In genomic region chr5:39092581-39093350, GRCh38 we compare ENCODE assay signal across 16 cellular contexts. TPM values are rescaled to one million over a fixed set of nuclear protein-coding genes. Genes with fewer than 3 reads are reported as not detected.
A peak's percentile ranks its signal among the peaks of the same experiment; 100 is the strongest.
DNase-seq lines count a peak whose midpoint lies in the region; ATAC-seq and TF ChIP-seq lines count a peak whose summit lies in the region.
"Had no signal": no experiment of that assay in that cellular context is flagged by ENCODE, and none has a peak within 500 bp of the region (broad histone marks: within the 10 kb centered on the region; RNA-seq: fewer than 3 reads in every experiment).

No MANE protein-coding gene starts in this region.

- peaks cover 7% of the 10 kb centered on the region for H3K4me1 Mint-ChIP-seq in nephron progenitor cell
- H3K4me1 Mint-ChIP-seq: H9 had no signal

- POLR2A ChIA-PET in PC-3 (lab: Charles Lee; ENCODE audit: unreplicated experiment), result no interaction called here

- H3K9me3 ChIP-seq in PC-3 (ENCODE audit: low read length), result no peaks in the 10 kb centered on the region
- no peaks in the 10 kb centered on the region for H3K9me3 ChIP-seq in effector memory CD4-positive, alpha-beta T cell (ENCODE audit: control insufficient read depth, low read length)

- no peaks in the 10 kb centered on the region for H3K79me2 ChIP-seq in PC-3 (ENCODE audit: low read length)

- peaks cover 26% of the 10 kb centered on the region for H3K4me1 ChIP-seq in PC-3 (ENCODE audit: insufficient read depth, low read length)
- H3K4me1 ChIP-seq in effector memory CD4-positive, alpha-beta T cell (ENCODE audit: control insufficient read depth, insufficient read depth, low read length, poor library complexity, severe bottlenecking), result no peaks in the 10 kb centered on the region
- H3K4me1 ChIP-seq: stomach had no signal

- CTCF ChIA-PET in PC-3 (lab: Charles Lee), result interaction anchor here (0.7 kb wide), 1 partner anchor 12 kb away, joined by 3 read pairs; no protein-coding TSS in a partner anchor

- peak overlapping the region; percentile 89 for H3K27ac ChIP-seq in PC-3 (ENCODE audit: low read length)
- no peak overlapping the region for H3K27ac ChIP-seq in effector memory CD4-positive, alpha-beta T cell (ENCODE audit: insufficient read depth, low read length, poor library complexity, severe bottlenecking)
- H3K27ac ChIP-seq: sigmoid colon, stomach had no signal

- peak overlapping the region; percentile 17 for H3K27ac Mint-ChIP-seq in nephron progenitor cell
- H3K27ac Mint-ChIP-seq: effector memory CD8-positive, alpha-beta T cell had no signal

- peak overlapping the region; percentile 27 for H3K4me3 ChIP-seq in PC-3 (ENCODE audit: low read length)
- no peak overlapping the region for H3K4me3 ChIP-seq in choroid plexus epithelial cell (ENCODE audit: low read depth, low read length)
- no peak overlapping the region for H3K4me3 ChIP-seq in effector memory CD4-positive, alpha-beta T cell (ENCODE audit: insufficient read depth, low read depth, low read length, poor library complexity, severe bottlenecking)
- H3K4me3 ChIP-seq: sigmoid colon, stomach had no signal

- no peak for TF ChIP-seq CTCF in PC-3 (conservative IDR thresholded peaks at IDR 0.05; ENCODE audit: low read depth, low read length)
- no peak for TF ChIP-seq CTCF in choroid plexus epithelial cell (conservative IDR thresholded peaks at IDR 0.05; ENCODE audit: low read depth, low read length)
- no peak for TF ChIP-seq CTCF in nephron progenitor cell (IDR thresholded peaks at IDR 0.05)

- H4K20me1 ChIP-seq in PC-3 (ENCODE audit: low read length), result no peaks in the 10 kb centered on the region

- H3K36me3 ChIP-seq in PC-3 (ENCODE audit: low read depth, low read length), result no peaks in the 10 kb centered on the region
- no peaks in the 10 kb centered on the region for H3K36me3 ChIP-seq in effector memory CD4-positive, alpha-beta T cell (ENCODE audit: control insufficient read depth, insufficient read depth, low read length)
- H3K36me3 ChIP-seq: sigmoid colon, stomach had no signal

- peaks cover 25% of the 10 kb centered on the region for H3K9me3 Mint-ChIP-seq in nephron progenitor cell
- H3K9me3 Mint-ChIP-seq: effector memory CD8-positive, alpha-beta T cell had no signal

- ATAC-seq in PC-3, result peak; percentile 86
- ATAC-seq: effector memory CD8-positive, alpha-beta T cell had no signal

- no peaks in the 10 kb centered on the region for H3F3A ChIP-seq in PC-3 (ENCODE audit: low read length, unreplicated experiment)

- H3K9me2 ChIP-seq in PC-3 (replicated peaks; ENCODE audit: low read length), result no peaks in the 10 kb centered on the region

- BruUV-seq in PC-3 (replicated peaks; lab: Mats Ljungman, UMichigan), result no TSS peak

- no peaks in the 10 kb centered on the region for H3K27me3 Mint-ChIP-seq in nephron progenitor cell (ENCODE audit: low read depth, poor library complexity)

- H3K4me3 Mint-ChIP-seq in nephron progenitor cell, result no peak overlapping the region
- H3K4me3 Mint-ChIP-seq: effector memory CD8-positive, alpha-beta T cell; H9 had no signal

- H3K36me3 Mint-ChIP-seq in nephron progenitor cell (ENCODE audit: low read depth), result no peaks in the 10 kb centered on the region

- peak overlapping the region; percentile 67 for H3K9ac ChIP-seq in PC-3 (ENCODE audit: low read length)

- peak overlapping the region; percentile 6; the same call in 1 of the 2 replicates for H2AFZ ChIP-seq in PC-3 (ENCODE audit: low read length)

- DNase-seq in HCEC 1CT, result peak; percentile 65
- DNase-seq in PC-3, result peak; percentile 88
- peak; percentile 26 for DNase-seq in choroid plexus epithelial cell (ENCODE audit: low read depth)
- no peak for DNase-seq in nephron progenitor cell
- DNase-seq in effector memory CD4-positive, alpha-beta T cell, result no peak
- DNase-seq in Kasumi-1 (lab: John Stamatoyannopoulos, UW), result no peak
- no peak for DNase-seq in NOMO-1 treated with DMSO at 0.1 percent for 48 hours (lab: John Stamatoyannopoulos, UW; ENCODE audit: unreplicated experiment)
- DNase-seq in stimulated activated naive CD4-positive, alpha-beta T cell treated with Interleukin-2 at 50 U/mL for 16 hours (lab: John Stamatoyannopoulos, UW), result no peak
- DNase-seq: effector memory CD8-positive, alpha-beta T cell; GDM1; H9; left cardiac atrium; NCI-H1092; NCI-H446 treated with DMSO at 0.1 percent for 48 hours; sigmoid colon; stomach had no signal

- H3K4me2 ChIP-seq in PC-3 (ENCODE audit: low read length), result peak overlapping the region; percentile 73

- intact Hi-C loops in PC-3 (cut with micrococcal nuclease), result loop anchor here (2.0 kb wide), 1 partner anchor 14 kb away; no protein-coding TSS in a partner anchor

- H3K27me3 ChIP-seq in PC-3 (ENCODE audit: low read length), result no peaks in the 10 kb centered on the region
- H3K27me3 ChIP-seq in effector memory CD4-positive, alpha-beta T cell (replicated peaks; ENCODE audit: control insufficient read depth, insufficient read depth, low read length, poor library complexity, severe bottlenecking), result no peaks in the 10 kb centered on the region
- H3K27me3 ChIP-seq: sigmoid colon, stomach had no signal

RNA-seq across cellular contexts. Expression of gene RICTOR, which starts 18.6 kb away (rescaled TPM):
- 24.5 and 28.1 TPM in 2 replicates for total RNA-seq in PC-3 (2014; rRNA removed)

Comparison
In these comparisons a context has a peak if more than half of its experiments do, and no peak if none do; other contexts are left out.
1. DNase-seq: peak in HCEC 1CT (single experiment), PC-3 (single experiment) and choroid plexus epithelial cell (single experiment); none in nephron progenitor cell (single experiment), effector memory CD4-positive, alpha-beta T cell (0 of 3), Kasumi-1 (0 of 2), NOMO-1 treated with DMSO at 0.1 percent for 48 hours (single experiment) and stimulated activated naive CD4-positive, alpha-beta T cell treated with Interleukin-2 at 50 U/mL for 16 hours (single experiment).